18 cellular contexts compared by ENCODE assay signal in the genomic region with DNA sequence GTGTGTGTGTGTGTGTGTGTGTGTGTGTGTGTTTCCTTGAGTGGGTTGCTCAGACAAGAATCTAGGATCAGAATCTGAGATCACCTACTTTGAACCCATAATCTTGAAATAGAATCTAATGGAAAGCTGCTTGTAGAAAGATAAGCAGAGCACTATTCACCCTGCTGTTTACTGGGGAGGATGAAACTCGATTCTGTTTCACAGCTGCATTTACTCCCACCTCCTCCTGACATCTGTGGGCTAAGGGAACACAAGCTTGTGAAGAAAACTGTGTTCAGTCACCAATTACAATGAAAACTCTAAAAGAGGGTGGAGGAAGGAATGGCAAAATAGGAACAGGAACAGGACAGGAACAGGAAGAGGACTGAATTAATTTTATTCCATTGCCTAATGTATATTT.
"Had no signal": no experiment of that assay in that cellular context is flagged by ENCODE, and none has a peak within 500 bp of the region (broad histone marks: within the 10 kb centered on the region; RNA-seq: fewer than 3 reads in every experiment).

No MANE protein-coding gene starts in this region.

- H3K36me3 ChIP-seq: adrenal gland, lower lobe of right lung, pancreas, sigmoid colon, upper lobe of right lung, WERI-Rb-1 had no signal

- H3K79me2 ChIP-seq: hepatocyte had no signal

- H3K9me3 ChIP-seq: adrenal gland, lower lobe of right lung, pancreas, sigmoid colon, upper lobe of right lung had no signal

- H3K4me3 ChIP-seq: adrenal gland, hepatocyte, lower lobe of right lung, pancreas, sigmoid colon, upper lobe of right lung had no signal

- H3K4me2 ChIP-seq: hepatocyte had no signal

- H3K4me1 ChIP-seq: adrenal gland, lower lobe of right lung, pancreas, upper lobe of right lung had no signal

- H3K27me3 ChIP-seq: adrenal gland, foreskin keratinocyte, hepatocyte, pancreas, sigmoid colon, upper lobe of right lung had no signal

- ATAC-seq: activated T-cell treated with anti-CD3 and anti-CD28 coated beads, Interleukin-2, amount 50 U/mL, for 72 hours; foreskin keratinocyte; lower lobe of right lung; pancreas; stimulated activated naive B cell treated with anti-CD40 and anti-IgM and Interleukin-4, amounts not matched to agents 10 μg/mL and 1 μg/mL and 100 μg/mL, for 72 hours; upper lobe of right lung had no signal

- H3K27ac ChIP-seq: adrenal gland, foreskin keratinocyte, hepatocyte, lower lobe of right lung, pancreas, sigmoid colon, upper lobe of right lung, WERI-Rb-1 had no signal

- DNase-seq: activated CD4-positive, alpha-beta T cell treated with anti-CD3 and anti-CD28 coated beads for 1 hour; activated CD8-positive, alpha-beta memory T cell treated with anti-CD3 and anti-CD28 coated beads for 24 hours; activated gamma-delta T cell; activated T-cell treated with anti-CD3 and anti-CD28 coated beads, Interleukin-2, amount 50 U/mL, for 72 hours; adrenal gland; cerebellar nuclear complex; effector memory CD4-positive, alpha-beta T cell; foreskin keratinocyte; lower lobe of right lung; midbrain; pancreas; sigmoid colon; stimulated activated naive B cell treated with anti-CD40 and anti-IgM and Interleukin-4, amounts not matched to agents 10 μg/mL and 1 μg/mL and 100 μg/mL, for 72 hours; SW 1271; T-helper 2 cell; upper lobe of right lung; WERI-Rb-1 had no signal

- H2AFZ ChIP-seq: hepatocyte had no signal
